Comparison of ENCODE assay signal across 29 cellular contexts in the genomic region with DNA sequence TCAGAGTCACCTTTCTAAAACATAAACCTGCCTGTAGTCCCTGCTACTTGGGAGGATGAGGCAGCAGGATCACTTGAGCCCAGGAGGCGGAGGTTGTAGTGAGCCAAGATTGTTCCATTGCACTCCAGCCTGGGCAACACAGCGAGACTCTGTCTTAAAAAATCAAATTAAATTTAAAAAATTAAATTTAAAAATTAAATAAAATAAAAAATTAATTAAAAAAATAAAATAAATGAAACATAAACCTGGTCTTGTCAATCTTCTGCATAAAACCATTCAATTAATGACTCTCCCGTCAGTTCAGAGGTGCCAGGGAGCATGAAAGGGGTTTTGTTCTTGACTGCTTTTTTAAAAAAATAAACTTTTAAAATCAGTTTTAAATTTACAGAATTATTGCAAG. TPM values are rescaled to one million over a fixed set of nuclear protein-coding genes. Genes with fewer than 3 reads are reported as not detected.
"Had no signal": no experiment of that assay in that cellular context is flagged by ENCODE, and none has a peak within 500 bp of the region (broad histone marks: within the 10 kb centered on the region; RNA-seq: fewer than 3 reads in every experiment).

No MANE protein-coding gene starts in this region.

- ATAC-seq: effector memory CD8-positive, alpha-beta T cell; esophagus mucosa; gastroesophageal sphincter; heart left ventricle; left lung; left ventricle myocardium superior; lower lobe of right lung; mucosa of descending colon had no signal

- DNase-seq: effector CD8-positive, alpha-beta T cell; effector memory CD8-positive, alpha-beta T cell; erythroblast; esophagus squamous epithelium; foreskin fibroblast; foreskin melanocyte; heart left ventricle; hypothalamus; immature natural killer cell; islet precursor cell; kidney; kidney glomerular epithelial cell; left lung; left ventricle myocardium superior; lower lobe of right lung; mesenchymal stem cell; mucosa of descending colon had no signal

- H3K4me3 Mint-ChIP-seq: effector memory CD8-positive, alpha-beta T cell; endodermal cell; immature natural killer cell; mesothelial cell of epicardium had no signal

- H3K27me3 ChIP-seq: esophagus squamous epithelium, gastroesophageal sphincter, heart left ventricle, hepatocyte, left lung had no signal

- H3K4me1 Mint-ChIP-seq: immature natural killer cell, mesothelial cell of epicardium had no signal

- H3K27ac ChIP-seq: coronary artery, epithelial cell of prostate, esophagus squamous epithelium, gastroesophageal sphincter, heart left ventricle, hepatocyte, left lung, lower lobe of right lung had no signal

- H3K27me3 Mint-ChIP-seq: effector memory CD8-positive, alpha-beta T cell had no signal

- H3K36me3 ChIP-seq: esophagus squamous epithelium, gastroesophageal sphincter, heart left ventricle, left lung, lower lobe of right lung had no signal

- H3K79me2 ChIP-seq: hepatocyte had no signal

- H3K4me3 ChIP-seq: coronary artery, esophagus squamous epithelium, gastroesophageal sphincter, heart left ventricle, hepatocyte, left lung, lower lobe of right lung, mucosa of descending colon had no signal

- H3K27ac Mint-ChIP-seq: effector memory CD8-positive, alpha-beta T cell; endodermal cell; immature natural killer cell; mesothelial cell of epicardium had no signal

- H3K9me3 Mint-ChIP-seq: effector memory CD8-positive, alpha-beta T cell; endodermal cell; immature natural killer cell; mesothelial cell of epicardium had no signal

- H3K4me2 ChIP-seq: hepatocyte had no signal

- H3K36me3 Mint-ChIP-seq: mesothelial cell of epicardium had no signal

- H3K4me1 ChIP-seq: esophagus squamous epithelium, gastroesophageal sphincter, left lung, lower lobe of right lung had no signal

RNA-seq across cellular contexts. Expression of a gene that starts 48.6 kb away (rescaled TPM):
- total RNA-seq: cerebellum, dermis microvascular lymphatic vessel endothelial cell, endodermal cell, esophagus mucosa, esophagus squamous epithelium, gastroesophageal sphincter, heart left ventricle, hepatocyte, kidney, left lung, left ventricle myocardium superior, lower leg skin, lower lobe of right lung, lung microvascular endothelial cell, mesothelial cell of epicardium, mucosa of descending colon, myocyte had no signal
- polyA plus RNA-seq: heart left ventricle, hepatocyte, immature natural killer cell had no signal
